Comparison of ENCODE assay signal across 1 cellular context in the genomic region with DNA sequence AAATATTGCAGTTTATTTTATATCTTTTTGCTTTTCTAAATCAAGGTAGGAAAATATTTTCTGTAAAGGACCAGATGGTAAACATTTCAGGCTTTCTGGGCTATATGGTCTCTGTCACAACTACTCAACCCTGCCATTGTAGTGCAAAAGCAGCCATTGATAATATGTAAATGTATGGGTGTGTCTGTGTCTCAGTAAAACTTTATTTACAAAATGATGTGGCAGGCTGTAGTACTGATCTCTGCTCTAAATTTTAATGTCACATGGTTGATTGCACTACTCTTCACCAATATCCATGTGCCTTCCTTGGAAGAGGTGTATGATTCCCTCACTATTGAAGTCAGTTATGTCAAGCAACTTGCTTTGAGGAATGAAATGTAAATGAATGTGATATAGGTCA.
TF ChIP-seq lines count a peak whose summit lies in the region.

No MANE protein-coding gene starts in this region.

TF ChIP-seq in HepG2, 621 proteins besides CTCF, POLR2A, EP300 and RAD21 (continued from another document):
- no peak for TF ChIP-seq ZNF281 (CRISPR knock-in tag; IDR thresholded peaks at IDR 0.05; ENCODE audit: borderline replicate concordance)
- TF ChIP-seq, protein P1, sequence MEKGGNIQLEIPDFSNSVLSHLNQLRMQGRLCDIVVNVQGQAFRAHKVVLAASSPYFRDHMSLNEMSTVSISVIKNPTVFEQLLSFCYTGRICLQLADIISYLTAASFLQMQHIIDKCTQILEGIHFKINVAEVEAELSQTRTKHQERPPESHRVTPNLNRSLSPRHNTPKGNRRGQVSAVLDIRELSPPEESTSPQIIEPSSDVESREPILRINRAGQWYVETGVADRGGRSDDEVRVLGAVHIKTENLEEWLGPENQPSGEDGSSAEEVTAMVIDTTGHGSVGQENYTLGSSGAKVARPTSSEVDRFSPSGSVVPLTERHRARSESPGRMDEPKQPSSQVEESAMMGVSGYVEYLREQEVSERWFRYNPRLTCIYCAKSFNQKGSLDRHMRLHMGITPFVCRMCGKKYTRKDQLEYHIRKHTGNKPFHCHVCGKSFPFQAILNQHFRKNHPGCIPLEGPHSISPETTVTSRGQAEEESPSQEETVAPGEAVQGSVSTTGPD (CRISPR knock-in tag; IDR thresholded peaks at IDR 0.05) = no peak
